In the genomic region with DNA sequence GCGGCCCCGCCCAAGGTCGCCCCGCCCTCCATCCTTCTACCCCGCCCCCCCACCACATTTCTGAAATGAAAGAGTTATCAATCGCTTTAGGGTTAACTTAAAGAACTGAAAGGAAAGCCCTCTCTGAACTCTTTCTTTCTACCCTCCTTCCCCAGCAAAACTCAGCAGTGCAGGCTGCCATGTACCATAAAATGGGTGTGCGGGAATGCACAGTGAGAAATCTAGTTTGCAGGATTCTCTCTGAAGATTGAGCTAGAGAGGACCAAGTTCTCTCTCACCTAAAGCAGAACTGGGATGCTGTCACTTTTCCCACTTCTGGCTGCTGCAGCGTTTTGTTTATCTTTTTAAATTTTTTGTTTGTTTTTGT, we compare ENCODE assay signal across 9 cellular contexts.
A peak's percentile ranks its signal among the peaks of the same experiment; 100 is the strongest.
DNase-seq lines count a peak whose midpoint lies in the region; ATAC-seq and TF ChIP-seq lines count a peak whose summit lies in the region.
"Had no signal": no experiment of that assay in that cellular context is flagged by ENCODE, and none has a peak within 500 bp of the region (broad histone marks: within the 10 kb centered on the region; RNA-seq: fewer than 3 reads in every experiment).

No MANE protein-coding gene starts in this region.

- H3K36me3 Mint-ChIP-seq in T-helper 2 cell treated with Interferon-gamma antibody and Interleukin-4, amounts not matched to agents 5 μg/mL and 100 μg/mL, for 36 hours (ENCODE audit: low read depth) = no peaks in the 10 kb centered on the region
- no peaks in the 10 kb centered on the region for H3K36me3 Mint-ChIP-seq in activated naive CD8-positive, alpha-beta T cell treated with anti-CD3 and anti-CD28 coated beads, Interleukin-2, amount 10 ng/mL, durations not matched to agents 7 days and 5 days

- TF ChIP-seq CTCF in kidney epithelial cell (IDR thresholded peaks at IDR 0.05; ENCODE audit: insufficient read depth, low read length, poor library complexity, severe bottlenecking) (no peak), testis (IDR thresholded peaks at IDR 0.05) (no peak)

- DNase-seq in T-helper 2 cell treated with Interferon-gamma antibody and Interleukin-4, amounts not matched to agents 5 μg/mL and 100 μg/mL, for 36 hours (ENCODE audit: low spot score) = no peak
- DNase-seq in T-helper 2 cell = no peak
- no peak for DNase-seq in activated naive CD8-positive, alpha-beta T cell treated with anti-CD3 and anti-CD28 coated beads, Interleukin-2, amount 10 ng/mL, durations not matched to agents 7 days and 5 days
- no peak for DNase-seq in kidney epithelial cell (ENCODE audit: low read depth)
- DNase-seq in testis = no peak
- no peak for DNase-seq in AG08396 (ENCODE audit: low spot score)
- no peak for DNase-seq in COR-L47 (lab: John Stamatoyannopoulos, UW)

- H3K27me3 ChIP-seq in kidney epithelial cell (ENCODE audit: control insufficient read depth, insufficient read depth, low read length) (no peaks in the 10 kb centered on the region), testis (no peaks in the 10 kb centered on the region)

- 6 to 8% methylated on average over 7 to 8 of the region's 8 CpGs for WGBS in testis, 2 donors

- H3K9me3 ChIP-seq in testis = no peaks in the 10 kb centered on the region

- H3K4me1 ChIP-seq in testis = peaks cover 3% of the 10 kb centered on the region

- H3K27ac Mint-ChIP-seq in T-helper 2 cell treated with Interferon-gamma antibody and Interleukin-4, amounts not matched to agents 5 μg/mL and 100 μg/mL, for 36 hours = no peak overlapping the region
- H3K27ac Mint-ChIP-seq in activated naive CD8-positive, alpha-beta T cell treated with anti-CD3 and anti-CD28 coated beads, Interleukin-2, amount 10 ng/mL, durations not matched to agents 7 days and 5 days = no peak overlapping the region

- no peak for ATAC-seq in activated naive CD8-positive, alpha-beta T cell treated with anti-CD3 and anti-CD28 coated beads, Interleukin-2, amount 10 ng/mL, durations not matched to agents 7 days and 5 days (ENCODE audit: low read depth)
- no peak for ATAC-seq in HG02588 (IDR thresholded peaks at IDR 0.05; ENCODE audit: unreplicated experiment)

- H3K4me3 ChIP-seq in kidney epithelial cell (ENCODE audit: low read depth, low read length) = peak overlapping the region; percentile 45
- peak overlapping the region; percentile 45 to 62 for H3K4me3 ChIP-seq in testis

- no peak overlapping the region for H3K27ac ChIP-seq in testis
- H3K27ac ChIP-seq: 22Rv1 had no signal

- peaks cover 46% of the 10 kb centered on the region for H3K27me3 Mint-ChIP-seq in T-helper 2 cell treated with Interferon-gamma antibody and Interleukin-4, amounts not matched to agents 5 μg/mL and 100 μg/mL, for 36 hours (ENCODE audit: low read depth)
- H3K27me3 Mint-ChIP-seq in activated naive CD8-positive, alpha-beta T cell treated with anti-CD3 and anti-CD28 coated beads, Interleukin-2, amount 10 ng/mL, durations not matched to agents 7 days and 5 days = peaks cover 45% of the 10 kb centered on the region

- peak overlapping the region; percentile 69 for H3K4me3 Mint-ChIP-seq in T-helper 2 cell treated with Interferon-gamma antibody and Interleukin-4, amounts not matched to agents 5 μg/mL and 100 μg/mL, for 36 hours
- peak overlapping the region; percentile 74 for H3K4me3 Mint-ChIP-seq in activated naive CD8-positive, alpha-beta T cell treated with anti-CD3 and anti-CD28 coated beads, Interleukin-2, amount 10 ng/mL, durations not matched to agents 7 days and 5 days

- no peak for TF ChIP-seq POLR2A in testis (IDR thresholded peaks at IDR 0.05)

- POLR2A ChIA-PET in activated naive CD8-positive, alpha-beta T cell treated with anti-CD3 and anti-CD28 coated beads, Interleukin-2, amount 10 ng/mL, durations not matched to agents 7 days and 5 days (lab: Charles Lee) = no interaction called here

- H3K4me1 Mint-ChIP-seq in T-helper 2 cell treated with Interferon-gamma antibody and Interleukin-4, amounts not matched to agents 5 μg/mL and 100 μg/mL, for 36 hours (ENCODE audit: low read depth) = peaks cover 4% of the 10 kb centered on the region
- peaks cover 3% of the 10 kb centered on the region for H3K4me1 Mint-ChIP-seq in activated naive CD8-positive, alpha-beta T cell treated with anti-CD3 and anti-CD28 coated beads, Interleukin-2, amount 10 ng/mL, durations not matched to agents 7 days and 5 days

- H3K36me3 ChIP-seq in kidney epithelial cell (ENCODE audit: control insufficient read depth, insufficient read depth, low read length) = no peaks in the 10 kb centered on the region
- no peaks in the 10 kb centered on the region for H3K36me3 ChIP-seq in testis (ENCODE audit: low read depth, missing control alignments)

- intact Hi-C loops in testis (cut with DNase I; ENCODE audit: low total_unique reads) = no loop called here

- no peaks in the 10 kb centered on the region for H3K9me3 Mint-ChIP-seq in T-helper 2 cell treated with Interferon-gamma antibody and Interleukin-4, amounts not matched to agents 5 μg/mL and 100 μg/mL, for 36 hours
- H3K9me3 Mint-ChIP-seq in activated naive CD8-positive, alpha-beta T cell treated with anti-CD3 and anti-CD28 coated beads, Interleukin-2, amount 10 ng/mL, durations not matched to agents 7 days and 5 days = no peaks in the 10 kb centered on the region
